Comparison of ENCODE assay signal across 24 cellular contexts in the genomic region with DNA sequence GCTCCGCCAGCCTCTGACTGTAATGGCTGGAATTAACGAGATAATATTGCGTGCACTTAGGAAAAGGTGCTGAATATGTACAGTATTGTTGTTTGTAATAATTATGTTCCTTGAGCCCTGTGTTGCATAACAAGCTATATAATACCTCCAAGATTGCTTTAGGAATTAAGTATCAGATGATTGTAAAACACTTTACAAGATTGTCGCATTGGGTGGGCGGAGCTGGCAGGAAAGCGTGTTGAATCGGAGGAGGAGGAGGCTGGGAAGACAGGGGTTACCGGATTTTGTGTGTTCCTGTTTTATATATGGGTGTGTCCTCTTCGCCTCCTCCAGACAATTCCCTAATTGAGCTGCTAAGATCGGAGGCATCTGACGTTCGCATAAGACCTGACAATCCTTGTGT.
A peak's percentile ranks its signal among the peaks of the same experiment; 100 is the strongest.
DNase-seq lines count a peak whose midpoint lies in the region; FAIRE-seq and TF ChIP-seq lines count a peak whose summit lies in the region.
"Had no signal": no experiment of that assay in that cellular context is flagged by ENCODE, and none has a peak within 500 bp of the region (broad histone marks: within the 10 kb centered on the region; RNA-seq: fewer than 3 reads in every experiment).

No MANE protein-coding gene starts in this region.

- H3F3A ChIP-seq in SK-N-SH (replicated peaks; ENCODE audit: insufficient read depth), result no peaks in the 10 kb centered on the region

- no peak overlapping the region for H3K4me2 ChIP-seq in SK-N-SH
- H3K4me2 ChIP-seq: BLaER1 had no signal

- no peaks in the 10 kb centered on the region for H3K36me3 ChIP-seq in HAP-1 (replicated peaks)
- no peaks in the 10 kb centered on the region for H3K36me3 ChIP-seq in mucosa of rectum (ENCODE audit: control insufficient read depth in 2 of 2, insufficient read depth in 2 of 2, low read length in 2 of 2)
- peaks cover 5 to 6% of the 10 kb centered on the region in 2 experiments for H3K36me3 ChIP-seq in SK-N-SH (replicated peaks in 1 of 2; ENCODE audit: control insufficient read depth in 1 of 2, insufficient read depth in 2 of 2, low read length in 1 of 2)

- no peaks in the 10 kb centered on the region for H3K27me3 ChIP-seq in HAP-1 (ENCODE audit: low read depth)
- H3K27me3 ChIP-seq in mucosa of rectum (ENCODE audit: control insufficient read depth in 2 of 2, insufficient read depth in 2 of 2, low read length in 2 of 2), result no peaks in the 10 kb centered on the region
- H3K27me3 ChIP-seq in SK-N-SH (ENCODE audit: insufficient read depth), result no peaks in the 10 kb centered on the region
- H3K27me3 ChIP-seq: BLaER1, dorsolateral prefrontal cortex, gastroesophageal sphincter had no signal

- H3K4me3 ChIP-seq in HAP-1 (no peak overlapping the region), mucosa of rectum (ENCODE audit: low read length in 2 of 2) (peak overlapping the region in 1 of 2 donors; percentile 19), SK-N-SH (ENCODE audit: low read depth in 2 of 2, low read length in 1 of 2) (no peak overlapping the region)
- H3K4me3 ChIP-seq: BLaER1, gastroesophageal sphincter had no signal

- H3K4me1 ChIP-seq in HAP-1 (peaks cover 31% of the 10 kb centered on the region), mucosa of rectum (ENCODE audit: control insufficient read depth in 2 of 2, insufficient read depth in 2 of 2, low read length in 2 of 2) (peaks cover 21 to 32% of the 10 kb centered on the region in 2 donors), SK-N-SH (ENCODE audit: control insufficient read depth in 1 of 2, insufficient read depth in 2 of 2, low read depth in 1 of 2, low read length in 1 of 2) (peaks cover 0 to 9% of the 10 kb centered on the region in 2 experiments; a peak in 1 of 4 replicates)

- POLR2A ChIA-PET in SK-N-SH (lab: Yijun Ruan, JAX), result no interaction called here

- no peak for TF ChIP-seq EP300 in SK-N-SH (IDR thresholded peaks at IDR 0.05; ENCODE audit: borderline replicate concordance in 1 of 2, low read depth in 1 of 2, low read length in 1 of 2)

- no peak overlapping the region for H2AFZ ChIP-seq in SK-N-SH (ENCODE audit: low read depth)

- no peaks in the 10 kb centered on the region for H3K4me1 Mint-ChIP-seq in activated naive CD8-positive, alpha-beta T cell treated with anti-CD3 and anti-CD28 coated beads for 36 hours
- H3K4me1 Mint-ChIP-seq: stimulated activated memory B cell treated with anti-CD40 and anti-IgM and Interleukin-4, amounts not matched to agents 10 μg/mL and 1 μg/mL and 100 μg/mL, for 72 hours had no signal

- TF ChIP-seq CTCF in SK-N-SH (IDR thresholded peaks at IDR 0.05), result no peak

- in situ Hi-C loops in HAP-1 (cut with MboI; ENCODE audit: low sequenced_read_pairs), result no loop called here

- H4K20me1 ChIP-seq in SK-N-SH (ENCODE audit: insufficient read depth), result no peaks in the 10 kb centered on the region

- H3K27ac Mint-ChIP-seq in activated naive CD8-positive, alpha-beta T cell treated with anti-CD3 and anti-CD28 coated beads for 36 hours, result no peak overlapping the region
- H3K27ac Mint-ChIP-seq: stimulated activated memory B cell treated with anti-CD40 and anti-IgM and Interleukin-4, amounts not matched to agents 10 μg/mL and 1 μg/mL and 100 μg/mL, for 72 hours; T-helper 1 cell treated with Interleukin-12 subunit alpha and Interleukin-12 subunit beta and Interleukin-4 antibody, amounts not matched to agents 30 μg/mL and 1 μg/mL, for 36 hours had no signal

- H3K9me2 ChIP-seq in SK-N-SH, result no peaks in the 10 kb centered on the region

- FAIRE-seq in urothelium cell line (lab: Jason Lieb, UNC), result no peak
- FAIRE-seq: bronchial epithelial cell, D721Med, GM18507 had no signal

- no peak overlapping the region for H3K9ac ChIP-seq in mucosa of rectum (ENCODE audit: low read depth in 1 of 2, low read length in 2 of 2)
- H3K9ac ChIP-seq in SK-N-SH, result no peak overlapping the region
- H3K9ac ChIP-seq: BLaER1 had no signal

- peaks cover 10% of the 10 kb centered on the region for H3K9me3 Mint-ChIP-seq in activated naive CD8-positive, alpha-beta T cell treated with anti-CD3 and anti-CD28 coated beads for 36 hours
- H3K9me3 Mint-ChIP-seq: H9 had no signal

- peaks cover 13% of the 10 kb centered on the region; the same call in 1 of the 2 replicates for H3K79me2 ChIP-seq in SK-N-SH (ENCODE audit: insufficient read depth)

- no peak for TF ChIP-seq RAD21 in SK-N-SH (IDR thresholded peaks at IDR 0.05; ENCODE audit: low read length)

- H3K36me3 Mint-ChIP-seq in activated naive CD8-positive, alpha-beta T cell treated with anti-CD3 and anti-CD28 coated beads for 36 hours, result peaks cover 16% of the 10 kb centered on the region

- 98% methylated on average over 12 of the region's 12 CpGs for WGBS in SK-N-SH (ENCODE audit: low lambda C conversion rate)

- no peaks in the 10 kb centered on the region for H3K27me3 Mint-ChIP-seq in activated naive CD8-positive, alpha-beta T cell treated with anti-CD3 and anti-CD28 coated beads for 36 hours
- H3K27me3 Mint-ChIP-seq: stimulated activated memory B cell treated with anti-CD40 and anti-IgM and Interleukin-4, amounts not matched to agents 10 μg/mL and 1 μg/mL and 100 μg/mL, for 72 hours had no signal

- no peaks in the 10 kb centered on the region; the same call in 1 of the 2 replicates for H3K9me3 ChIP-seq in HAP-1
- no peaks in the 10 kb centered on the region for H3K9me3 ChIP-seq in mucosa of rectum (ENCODE audit: control insufficient read depth in 2 of 2, low read length in 2 of 2)
- H3K9me3 ChIP-seq in SK-N-SH, result peaks cover 7% of the 10 kb centered on the region; the same call in 1 of the 2 replicates
- H3K9me3 ChIP-seq: gastroesophageal sphincter had no signal

- H3K27ac ChIP-seq in caudate nucleus (ENCODE audit: low read depth, low read length), result no peak overlapping the region
- H3K27ac ChIP-seq in mucosa of rectum (ENCODE audit: low read depth in 2 of 2, low read length in 2 of 2), result peak overlapping the region; percentile 42 to 53
- H3K27ac ChIP-seq in SK-N-SH (ENCODE audit: low read depth in 2 of 2, low read length in 1 of 2), result no peak overlapping the region
- H3K27ac ChIP-seq: BLaER1, dorsolateral prefrontal cortex, epithelial cell of prostate, gastroesophageal sphincter had no signal

- CTCF ChIA-PET in SK-N-SH (lab: Yijun Ruan, JAX), result no interaction called here

- H3K4me3 Mint-ChIP-seq in activated naive CD8-positive, alpha-beta T cell treated with anti-CD3 and anti-CD28 coated beads for 36 hours, result no peak overlapping the region
- H3K4me3 Mint-ChIP-seq: H9; nephron; stimulated activated memory B cell treated with anti-CD40 and anti-IgM and Interleukin-4, amounts not matched to agents 10 μg/mL and 1 μg/mL and 100 μg/mL, for 72 hours; T-helper 1 cell treated with Interleukin-12 subunit alpha and Interleukin-12 subunit beta and Interleukin-4 antibody, amounts not matched to agents 30 μg/mL and 1 μg/mL, for 36 hours had no signal

- peak; percentile 31 for DNase-seq in AG20443 (ENCODE audit: low spot score)
- DNase-seq in HAP-1 (ENCODE audit: low spot score in 2 of 2), result peak; percentile 88 to 94
- peak in 33 of 61 donors; percentile 5 to 82 (median 28) for DNase-seq in caudate nucleus (lab: John Stamatoyannopoulos, UW)
- DNase-seq in activated naive CD8-positive, alpha-beta T cell treated with anti-CD3 and anti-CD28 coated beads for 36 hours, result no peak
- DNase-seq in urothelium cell line (ENCODE audit: low spot score), result no peak
- no peak for DNase-seq in SK-N-SH
- no peak for DNase-seq in DMS79 (lab: John Stamatoyannopoulos, UW)
- DNase-seq: H9, mesenchymal stem cell, NCI-H1105 treated with DMSO at 0.1 percent for 48 hours, NCI-H2107, NCI-H524 treated with DMSO at 0.1 percent for 48 hours, SIG-M5 had no signal

TF ChIP-seq in SK-N-SH, 30 proteins besides CTCF, POLR2A, EP300 and RAD21:
- TF ChIP-seq, protein P1, sequence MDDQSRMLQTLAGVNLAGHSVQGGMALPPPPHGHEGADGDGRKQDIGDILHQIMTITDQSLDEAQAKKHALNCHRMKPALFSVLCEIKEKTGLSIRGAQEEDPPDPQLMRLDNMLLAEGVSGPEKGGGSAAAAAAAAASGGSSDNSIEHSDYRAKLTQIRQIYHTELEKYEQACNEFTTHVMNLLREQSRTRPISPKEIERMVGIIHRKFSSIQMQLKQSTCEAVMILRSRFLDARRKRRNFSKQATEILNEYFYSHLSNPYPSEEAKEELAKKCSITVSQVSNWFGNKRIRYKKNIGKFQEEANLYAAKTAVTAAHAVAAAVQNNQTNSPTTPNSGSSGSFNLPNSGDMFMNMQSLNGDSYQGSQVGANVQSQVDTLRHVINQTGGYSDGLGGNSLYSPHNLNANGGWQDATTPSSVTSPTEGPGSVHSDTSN (IDR thresholded peaks at IDR 0.05), result no peak
- TF ChIP-seq RXRA (IDR thresholded peaks at IDR 0.05; ENCODE audit: borderline replicate concordance, low read depth), result no peak
- TF ChIP-seq TAF1 (IDR thresholded peaks at IDR 0.05; ENCODE audit: borderline replicate concordance, low read depth, low read length), result no peak
- no peak for TF ChIP-seq TEAD4 (IDR thresholded peaks at IDR 0.05; ENCODE audit: borderline replicate concordance, insufficient read depth)
- no peak for TF ChIP-seq YY1 (IDR thresholded peaks at IDR 0.05; ENCODE audit: low read depth)
- no peak for TF ChIP-seq FOXJ3 (CRISPR knock-in tag; IDR thresholded peaks at IDR 0.05)
- no peak for TF ChIP-seq MXI1 (IDR thresholded peaks at IDR 0.05; ENCODE audit: low read depth, low read length)
- no peak for TF ChIP-seq GATA2 (CRISPR knock-in tag; IDR thresholded peaks at IDR 0.05)
- TF ChIP-seq CHD2 (IDR thresholded peaks at IDR 0.05; ENCODE audit: low read length, partially characterized antibody), result no peak
- no peak for TF ChIP-seq FOSL2 (IDR thresholded peaks at IDR 0.05; ENCODE audit: borderline replicate concordance, low read depth)
- TF ChIP-seq, protein P2, sequence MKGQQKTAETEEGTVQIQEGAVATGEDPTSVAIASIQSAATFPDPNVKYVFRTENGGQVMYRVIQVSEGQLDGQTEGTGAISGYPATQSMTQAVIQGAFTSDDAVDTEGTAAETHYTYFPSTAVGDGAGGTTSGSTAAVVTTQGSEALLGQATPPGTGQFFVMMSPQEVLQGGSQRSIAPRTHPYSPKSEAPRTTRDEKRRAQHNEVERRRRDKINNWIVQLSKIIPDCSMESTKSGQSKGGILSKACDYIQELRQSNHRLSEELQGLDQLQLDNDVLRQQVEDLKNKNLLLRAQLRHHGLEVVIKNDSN (IDR thresholded peaks at IDR 0.05; ENCODE audit: borderline replicate concordance, low read depth), result no peak
- TF ChIP-seq TCF12 (IDR thresholded peaks at IDR 0.05), result no peak
TF ChIP-seq in SK-N-SH: peak in this region for 0.

Comparison
In these comparisons a context has a peak if more than half of its experiments do, and no peak if none do; other contexts are left out.
1. DNase-seq: peak in AG20443 (single experiment), HAP-1 (2 of 2) and caudate nucleus (33 of 61); none in activated naive CD8-positive, alpha-beta T cell treated with anti-CD3 and anti-CD28 coated beads for 36 hours (single experiment), urothelium cell line (single experiment), SK-N-SH (single experiment) and DMS79 (single experiment).
2. H3K27ac ChIP-seq: peak in mucosa of rectum (2 of 2); none in caudate nucleus (single experiment) and SK-N-SH (0 of 2).